ENCODE assay signal across 17 cellular contexts in genomic region chr7:70706698-70707097, GRCh38.
DNase-seq lines count a peak whose midpoint lies in the region; ATAC-seq, FAIRE-seq and TF ChIP-seq lines count a peak whose summit lies in the region.
"Had no signal": no experiment of that assay in that cellular context is flagged by ENCODE, and none has a peak within 500 bp of the region (broad histone marks: within the 10 kb centered on the region; RNA-seq: fewer than 3 reads in every experiment).

No MANE protein-coding gene starts in this region.

- H2BK20ac ChIP-seq in H1 (ENCODE audit: low read length), result no peak overlapping the region

- FAIRE-seq in GM12878 (lab: Jason Lieb, UNC) (no peak), H1 (lab: Jason Lieb, UNC) (peak; percentile 7)
- FAIRE-seq: G401.6 had no signal

- no peak overlapping the region for H2BK5ac ChIP-seq in H1 (ENCODE audit: low read depth, low read length)

- H2BK120ac ChIP-seq in H1 (replicated peaks; ENCODE audit: low read depth, low read length), result no peak overlapping the region

- TF ChIP-seq CTCF in GM12878 (IDR thresholded peaks at IDR 0.05 in 2 of 3, conservative IDR thresholded peaks at IDR 0.05 in 1 of 3; ENCODE audit: control insufficient read depth in 2 of 3, extremely low read depth in 1 of 3, insufficient read depth in 1 of 3, low read depth in 3 of 3, low read length in 3 of 3) (no peak), H1 (IDR thresholded peaks at IDR 0.05; ENCODE audit: control extremely low read depth in 1 of 3, insufficient read depth in 1 of 3, low read depth in 1 of 3, low read length in 3 of 3) (no peak), tibial artery (IDR thresholded peaks at IDR 0.05) (no peak)

- H3K4me3 ChIP-seq in GM12878 (no peak overlapping the region), H1 (ENCODE audit: extremely low read depth in 1 of 4, insufficient read depth in 2 of 4, low read depth in 3 of 4, low read length in 4 of 4) (no peak overlapping the region), tibial artery (no peak overlapping the region)
- H3K4me3 ChIP-seq: BLaER1, GM23248 had no signal

- no peak overlapping the region for H3K4me3 Mint-ChIP-seq in T-helper 17 cell
- H3K4me3 Mint-ChIP-seq: B cell; CD8-positive, alpha-beta T cell had no signal

- ATAC-seq in T-helper 17 cell, result no peak
- no peak for ATAC-seq in GM12878
- no peak for ATAC-seq in HG02970 (IDR thresholded peaks at IDR 0.05; ENCODE audit: low FRiP score, unreplicated experiment)
- ATAC-seq: CD8-positive, alpha-beta T cell; HCT116 had no signal

- H3K79me2 ChIP-seq in GM12878 (ENCODE audit: control insufficient read depth, insufficient read depth, low read length) (peaks cover 86% of the 10 kb centered on the region), H1 (ENCODE audit: control insufficient read depth in 1 of 2, insufficient read depth in 2 of 2, low read length in 2 of 2) (peaks cover 54 to 100% of the 10 kb centered on the region in 2 experiments)

- no peak overlapping the region for H3K4me2 ChIP-seq in GM12878 (ENCODE audit: control insufficient read depth, insufficient read depth)
- no peak overlapping the region for H3K4me2 ChIP-seq in H1 (ENCODE audit: insufficient read depth in 1 of 2, low read depth in 2 of 2, low read length in 2 of 2)

- peaks cover 7% of the 10 kb centered on the region for H3K4me1 Mint-ChIP-seq in T-helper 17 cell
- H3K4me1 Mint-ChIP-seq: B cell; CD4-positive, CD25-positive, alpha-beta regulatory T cell had no signal

- TF ChIP-seq POLR2A in GM12878 (IDR thresholded peaks at IDR 0.05; ENCODE audit: low read depth, low read length) (no peak), H1 (IDR thresholded peaks at IDR 0.05; ENCODE audit: control extremely low read depth in 1 of 2, low read depth in 2 of 2, low read length in 2 of 2) (peak in 1 of 2 experiments; percentile 11; a peak in 1 of 3 replicates)

- no peak overlapping the region for H4K5ac ChIP-seq in H1 (ENCODE audit: insufficient read length, low read depth, low read length)

- H4K91ac ChIP-seq in H1 (replicated peaks; ENCODE audit: insufficient read length, low read length), result no peak overlapping the region

- peak overlapping the region; percentile 5 for H3K27ac Mint-ChIP-seq in T-helper 17 cell
- H3K27ac Mint-ChIP-seq: B cell; CD4-positive, CD25-positive, alpha-beta regulatory T cell; CD8-positive, alpha-beta T cell had no signal

- DNase-seq in T-helper 17 cell (no peak), GM12878 (ENCODE audit: low read depth, low spot score) (no peak), H1 (ENCODE audit: low read depth in 1 of 2, low spot score in 2 of 2) (no peak), ACHN (no peak), tibial artery (no peak)
- DNase-seq: Caco-2; CD4-positive, CD25-positive, alpha-beta regulatory T cell; CD8-positive, alpha-beta T cell; DMS153; DND-41; GM23248 had no signal

- H3K56ac ChIP-seq in H1 (replicated peaks; ENCODE audit: insufficient read length, low read depth, low read length), result no peak overlapping the region

- H2BK12ac ChIP-seq in H1 (ENCODE audit: low read depth, low read length), result no peak overlapping the region

- H3K23ac ChIP-seq in H1 (ENCODE audit: insufficient read length), result no peak overlapping the region

- H3K4ac ChIP-seq in H1 (replicated peaks; ENCODE audit: insufficient read length, low read depth, low read length), result no peak overlapping the region

- CTCF ChIA-PET in GM12878 (lab: Yijun Ruan, JAX), result interaction anchor here (1.0 to 6.5 kb wide), 2 partner anchors 9 to 32 kb away, joined by 3 to 46 read pairs; no protein-coding TSS in a partner anchor
- CTCF ChIA-PET in H1 (lab: Charles Lee; ENCODE audit: partially characterized antibody), result interaction anchor here (1.3 to 2.2 kb wide), 3 partner anchors 7 to 53 kb away, joined by 3 to 9 read pairs (median 7); no protein-coding TSS in a partner anchor

- intact Hi-C loops in GM12878 (cut with micrococcal nuclease; ENCODE audit: unreplicated experiment), result no loop called here
- intact Hi-C loops in tibial artery (cut with DNase I; ENCODE audit: low total_unique reads), result no loop called here

- H3K27ac ChIP-seq in GM12878 (ENCODE audit: control insufficient read depth, insufficient read depth), result no peak overlapping the region
- H3K27ac ChIP-seq in H1 (ENCODE audit: low read depth, low read length), result no peak overlapping the region
- no peak overlapping the region for H3K27ac ChIP-seq in tibial artery
- H3K27ac ChIP-seq: C4-2B, GM23248 had no signal

- in situ Hi-C loops in GM12878 (cut with MboI), result no loop called here
- in situ Hi-C loops in ACHN (cut with HindIII; ENCODE audit: low pct_ligation_motif_present, low pct_unique_long_range_greater_than_20kb, low sequenced_read_pairs), result no loop called here

- H3K36me3 ChIP-seq in GM12878 (ENCODE audit: control insufficient read depth in 2 of 2, insufficient read depth in 2 of 2, low read length in 1 of 2), result peaks cover 8 to 19% of the 10 kb centered on the region in 2 experiments
- H3K36me3 ChIP-seq in H1 (ENCODE audit: control insufficient read depth in 2 of 4, insufficient read depth in 4 of 4, low read length in 3 of 4), result peaks cover 5 to 51% (median 11%) of the 10 kb centered on the region in 4 experiments; a peak in 6 of 8 replicates
- H3K36me3 ChIP-seq in tibial artery, result no peaks in the 10 kb centered on the region

- BruUV-seq in GM12878 (replicated peaks; lab: Mats Ljungman, UMichigan), result no TSS peak

- no peaks in the 10 kb centered on the region for H3K23me2 ChIP-seq in H1 (ENCODE audit: low read depth, low read length)

- no peak overlapping the region for H3K18ac ChIP-seq in H1 (ENCODE audit: extremely low read depth, low read length)

- WGBS in GM12878 (ENCODE audit: insufficient coverage, insufficient replicate concordance, low lambda C conversion rate, missing lambda C conversion rate), result 56% methylated on average over 3 of the region's 3 CpGs
- 86% methylated on average over 3 of the region's 3 CpGs; no CpG with 5 or more reads in 1 of the 2 experiments for WGBS in H1 (ENCODE audit: extremely low coverage in 1 of 2, insufficient coverage in 1 of 2, insufficient read length in 1 of 2, insufficient replicate concordance in 2 of 2, low coverage in 1 of 2, low lambda C conversion rate in 2 of 2, missing lambda C conversion rate in 1 of 2), 2 experiments

- H2AK5ac ChIP-seq in H1 (ENCODE audit: low read depth, low read length), result no peak overlapping the region

- no peak overlapping the region for H4K8ac ChIP-seq in H1 (ENCODE audit: extremely low read depth, insufficient read depth, low read length)

- POLR2A ChIA-PET in GM12878 (lab: Charles Lee), result interaction anchor here (1.1 kb wide), 1 partner anchor 15 kb away, joined by 6 read pairs; no protein-coding TSS in a partner anchor
- POLR2A ChIA-PET in H1 (lab: Charles Lee; ENCODE audit: partially characterized antibody), result interaction anchor here (0.6 to 4.2 kb wide), 5 partner anchors 8 to 25 kb away, joined by 3 to 21 read pairs (median 3); no protein-coding TSS in a partner anchor

- no peak overlapping the region for H2BK15ac ChIP-seq in H1 (ENCODE audit: low read length)

- H3K36me3 Mint-ChIP-seq in T-helper 17 cell (ENCODE audit: low read depth), result no peaks in the 10 kb centered on the region
- H3K36me3 Mint-ChIP-seq: CD4-positive, CD25-positive, alpha-beta regulatory T cell; CD8-positive, alpha-beta T cell had no signal

- no peaks in the 10 kb centered on the region for H3K9me3 ChIP-seq in T-helper 17 cell (ENCODE audit: control insufficient read depth, low read length, poor library complexity, severe bottlenecking)
- H3K9me3 ChIP-seq in GM12878 (replicated peaks; ENCODE audit: control insufficient read depth, insufficient read depth, low read length), result peaks cover 3% of the 10 kb centered on the region; the same call in 2 of the 3 replicates
- H3K9me3 ChIP-seq in H1 (ENCODE audit: insufficient read depth in 2 of 2, low read depth in 1 of 2, low read length in 1 of 2), result no peaks in the 10 kb centered on the region
- no peaks in the 10 kb centered on the region for H3K9me3 ChIP-seq in tibial artery
- H3K9me3 ChIP-seq: BLaER1, Caco-2 had no signal

- SMC1A ChIA-PET in GM12878 (lab: Charles Lee; ENCODE audit: uncharacterized antibody, unreplicated experiment), result interaction anchor here (1.2 to 12.6 kb wide), 5 partner anchors 8 to 85 kb away, joined by 3 to 177 read pairs (median 4); no protein-coding TSS in a partner anchor

- TF ChIP-seq EP300 in GM12878 (IDR thresholded peaks at IDR 0.05; ENCODE audit: borderline replicate concordance in 1 of 2, control insufficient read depth in 1 of 2, low read depth in 2 of 2, low read length in 2 of 2) (no peak), H1 (IDR thresholded peaks at IDR 0.05; ENCODE audit: borderline replicate concordance in 1 of 2, low read depth in 2 of 2, low read length in 2 of 2) (no peak)

- TF ChIP-seq RAD21 in GM12878 (IDR thresholded peaks at IDR 0.05; ENCODE audit: insufficient read depth, low read depth, low read length) (no peak), H1 (IDR thresholded peaks at IDR 0.05 in 1 of 2, conservative IDR thresholded peaks at IDR 0.05 in 1 of 2; ENCODE audit: low read depth in 2 of 2, low read length in 2 of 2) (no peak)

- no peak overlapping the region for H3K14ac ChIP-seq in H1 (ENCODE audit: insufficient read length)

- peaks cover 16% of the 10 kb centered on the region for H3K4me1 ChIP-seq in GM12878 (ENCODE audit: control insufficient read depth, insufficient read depth, low read length)
- H3K4me1 ChIP-seq in H1 (replicated peaks in 1 of 4; ENCODE audit: control insufficient read depth in 3 of 4, insufficient read depth in 4 of 4, low read length in 3 of 4), result peaks cover 26 to 60% (median 48%) of the 10 kb centered on the region in 4 experiments
- H3K4me1 ChIP-seq in tibial artery, result peaks cover 0 to 30% (median 7%) of the 10 kb centered on the region in 4 donors

- RAD21 ChIA-PET in GM12878 (lab: Charles Lee; ENCODE audit: unreplicated experiment), result interaction anchor here (1.0 to 2.3 kb wide), 4 partner anchors 8 to 70 kb away, joined by 3 to 7 read pairs (median 4); no protein-coding TSS in a partner anchor

- H2AFZ ChIP-seq in GM12878 (ENCODE audit: control insufficient read depth, low read depth, low read length) (no peak overlapping the region), H1 (ENCODE audit: low read length) (no peak overlapping the region)
- H2AFZ ChIP-seq: GM23248 had no signal

- H3K27me3 ChIP-seq in GM12878 (replicated peaks in 1 of 2; ENCODE audit: control insufficient read depth in 2 of 2, insufficient read depth in 2 of 2, low read length in 1 of 2), result no peaks in the 10 kb centered on the region
- no peaks in the 10 kb centered on the region for H3K27me3 ChIP-seq in H1 (replicated peaks in 1 of 4; ENCODE audit: control insufficient read depth in 3 of 4, extremely low read depth in 1 of 4, insufficient read depth in 3 of 4, low read length in 3 of 4)
- H3K27me3 ChIP-seq in tibial artery, result no peaks in the 10 kb centered on the region
- H3K27me3 ChIP-seq: BLaER1 had no signal

- peaks cover 22% of the 10 kb centered on the region for H3K79me1 ChIP-seq in H1 (ENCODE audit: low read depth, low read length)

- H4K20me1 ChIP-seq in GM12878 (ENCODE audit: control insufficient read depth, insufficient read depth) (no peaks in the 10 kb centered on the region), H1 (replicated peaks in 1 of 2; ENCODE audit: control insufficient read depth in 1 of 2, insufficient read depth in 2 of 2, low read length in 2 of 2) (peaks cover 50 to 54% of the 10 kb centered on the region in 2 experiments)

- H3K9ac ChIP-seq in GM12878 (ENCODE audit: control insufficient read depth, insufficient read depth, low read length) (no peak overlapping the region), H1 (replicated peaks in 1 of 4; ENCODE audit: extremely low read depth in 1 of 4, low read depth in 3 of 4, low read length in 3 of 4) (no peak overlapping the region)
- H3K9ac ChIP-seq: BLaER1, GM23248 had no signal

- no peaks in the 10 kb centered on the region for H3K27me3 Mint-ChIP-seq in T-helper 17 cell
- H3K27me3 Mint-ChIP-seq: B cell; CD4-positive, CD25-positive, alpha-beta regulatory T cell had no signal
